In genomic region chr2:101306410-101306809, GRCh38 we compare ENCODE assay signal across 7 cellular contexts. TPM values are rescaled to one million over a fixed set of nuclear protein-coding genes. Genes with fewer than 3 reads are reported as not detected.
A peak's percentile ranks its signal among the peaks of the same experiment; 100 is the strongest.
DNase-seq lines count a peak whose midpoint lies in the region; ATAC-seq and TF ChIP-seq lines count a peak whose summit lies in the region.

No MANE protein-coding gene starts in this region.

- peaks cover 64% of the 10 kb centered on the region for H3K4me1 Mint-ChIP-seq in activated T-helper 2 cell treated with anti-CD3 and anti-CD28 coated beads, Interferon-gamma antibody, Interleukin-2, Interleukin-4, amounts not matched to agents 10 μg/mL and 5 μg/mL and 100 μg/mL, durations not matched to agents 14 hours and 24 hours and 36 hours (ENCODE audit: low read depth)

- peak overlapping the region; percentile 93 to 96 (median 94) for H3K27ac ChIP-seq in upper lobe of left lung

- no peaks in the 10 kb centered on the region for H3K27me3 Mint-ChIP-seq in activated T-helper 2 cell treated with anti-CD3 and anti-CD28 coated beads, Interferon-gamma antibody, Interleukin-2, Interleukin-4, amounts not matched to agents 10 μg/mL and 5 μg/mL and 100 μg/mL, durations not matched to agents 14 hours and 24 hours and 36 hours (ENCODE audit: low read depth)

- no peaks in the 10 kb centered on the region for H3K9me3 Mint-ChIP-seq in activated T-helper 2 cell treated with anti-CD3 and anti-CD28 coated beads, Interferon-gamma antibody, Interleukin-2, Interleukin-4, amounts not matched to agents 10 μg/mL and 5 μg/mL and 100 μg/mL, durations not matched to agents 14 hours and 24 hours and 36 hours

- no peak for TF ChIP-seq EP300 in upper lobe of left lung (IDR thresholded peaks at IDR 0.05)

- no peaks in the 10 kb centered on the region for H3K36me3 ChIP-seq in kidney epithelial cell (ENCODE audit: control insufficient read depth, insufficient read depth, low read length)
- peaks cover 0 to 6% (median 0%) of the 10 kb centered on the region in 4 donors for H3K36me3 ChIP-seq in upper lobe of left lung

- intact Hi-C loops in activated T-helper 2 cell treated with anti-CD3 and anti-CD28 coated beads, Interferon-gamma antibody, Interleukin-2, Interleukin-4, amounts not matched to agents 10 μg/mL and 5 μg/mL and 100 μg/mL, durations not matched to agents 14 hours and 24 hours and 36 hours (cut with micrococcal nuclease) = loop anchor here (5.0 to 10.0 kb wide), 4 partner anchors 304 to 722 kb away; partner anchors contain the start of gene RPL31

- ATAC-seq in GM19328 (IDR thresholded peaks at IDR 0.05; ENCODE audit: unreplicated experiment) (peak; percentile 4), HG03097 (IDR thresholded peaks at IDR 0.05; ENCODE audit: low FRiP score, unreplicated experiment) (peak; percentile 0), upper lobe of left lung (ENCODE audit: low FRiP score in 2 of 2) (no peak), omental fat pad (ENCODE audit: low FRiP score) (no peak)

- H3K36me3 Mint-ChIP-seq in activated T-helper 2 cell treated with anti-CD3 and anti-CD28 coated beads, Interferon-gamma antibody, Interleukin-2, Interleukin-4, amounts not matched to agents 10 μg/mL and 5 μg/mL and 100 μg/mL, durations not matched to agents 14 hours and 24 hours and 36 hours (ENCODE audit: low read depth) = peaks cover 44% of the 10 kb centered on the region

- H3K9me3 ChIP-seq in upper lobe of left lung = no peaks in the 10 kb centered on the region

- H3K4me3 ChIP-seq in kidney epithelial cell (ENCODE audit: low read depth, low read length) = peak overlapping the region; percentile 70
- peak overlapping the region; percentile 58 to 89 (median 73) for H3K4me3 ChIP-seq in upper lobe of left lung

- H3K27me3 ChIP-seq in kidney epithelial cell (ENCODE audit: control insufficient read depth, insufficient read depth, low read length) (no peaks in the 10 kb centered on the region), upper lobe of left lung (no peaks in the 10 kb centered on the region)

- H3K4me3 Mint-ChIP-seq in activated T-helper 2 cell treated with anti-CD3 and anti-CD28 coated beads, Interferon-gamma antibody, Interleukin-2, Interleukin-4, amounts not matched to agents 10 μg/mL and 5 μg/mL and 100 μg/mL, durations not matched to agents 14 hours and 24 hours and 36 hours (ENCODE audit: low read depth) = peak overlapping the region; percentile 91

- peak overlapping the region; percentile 97 for H3K27ac Mint-ChIP-seq in activated T-helper 2 cell treated with anti-CD3 and anti-CD28 coated beads, Interferon-gamma antibody, Interleukin-2, Interleukin-4, amounts not matched to agents 10 μg/mL and 5 μg/mL and 100 μg/mL, durations not matched to agents 14 hours and 24 hours and 36 hours

- DNase-seq in activated T-helper 2 cell treated with anti-CD3 and anti-CD28 coated beads, Interferon-gamma antibody, Interleukin-2, Interleukin-4, amounts not matched to agents 10 μg/mL and 5 μg/mL and 100 μg/mL, durations not matched to agents 14 hours and 24 hours and 36 hours (ENCODE audit: low spot score) = no peak
- DNase-seq in kidney epithelial cell (ENCODE audit: low read depth) = no peak
- DNase-seq in upper lobe of left lung = no peak
- no peak for DNase-seq in anterior cingulate cortex (lab: John Stamatoyannopoulos, UW)
- DNase-seq in omental fat pad (ENCODE audit: low spot score) = no peak

- TF ChIP-seq POLR2A in upper lobe of left lung (IDR thresholded peaks at IDR 0.05) = no peak

- WGBS in upper lobe of left lung, 2 donors = 45 to 54% methylated on average over 7 of the region's 7 CpGs

- H3K4me1 ChIP-seq in upper lobe of left lung = peaks cover 39 to 61% (median 40%) of the 10 kb centered on the region in 4 donors

- TF ChIP-seq CTCF in kidney epithelial cell (IDR thresholded peaks at IDR 0.05; ENCODE audit: insufficient read depth, low read length, poor library complexity, severe bottlenecking) (no peak), upper lobe of left lung (IDR thresholded peaks at IDR 0.05) (no peak), omental fat pad (IDR thresholded peaks at IDR 0.05) (no peak)

RNA-seq across cellular contexts. Expression of gene RNF149, which starts 2.1 kb away (rescaled TPM):
- total RNA-seq in activated T-helper 2 cell treated with anti-CD3 and anti-CD28 coated beads, Interferon-gamma antibody, Interleukin-2, Interleukin-4, amounts not matched to agents 10 μg/mL and 5 μg/mL and 100 μg/mL, durations not matched to agents 14 hours and 24 hours and 36 hours = 50.4 and 54.9 TPM in 2 replicates
- total RNA-seq in kidney epithelial cell (51.6 and 66.2 TPM in 2 replicates), upper lobe of left lung (100 to 1,000 TPM; 104 to 202 (median 158) TPM), omental fat pad (100 to 1,000 TPM in 3 of 4 donors, 10 to 100 TPM in 1; 96.8 to 191 (median 118) TPM)

RNA-seq across cellular contexts. Expression of gene CNOT11, which starts 53.7 kb away (rescaled TPM):
- total RNA-seq in activated T-helper 2 cell treated with anti-CD3 and anti-CD28 coated beads, Interferon-gamma antibody, Interleukin-2, Interleukin-4, amounts not matched to agents 10 μg/mL and 5 μg/mL and 100 μg/mL, durations not matched to agents 14 hours and 24 hours and 36 hours = 64.0 and 77.6 TPM in 2 replicates
- total RNA-seq in kidney epithelial cell = 51.3 and 62.9 TPM in 2 replicates
- 10 to 100 TPM; 15.9 to 49.1 (median 30.4) TPM for total RNA-seq in upper lobe of left lung
- total RNA-seq in omental fat pad = 10 to 100 TPM; 18.4 to 28.5 (median 22.8) TPM

Comparison
In these comparisons a context has a peak if more than half of its experiments do, and no peak if none do; other contexts are left out.
1. ATAC-seq: peak in GM19328 (single experiment) and HG03097 (single experiment); none in upper lobe of left lung (0 of 2) and omental fat pad (single experiment).